ENCODE assay signal across 22 cellular contexts in genomic region chrX:13084611-13085010, GRCh38. TPM values are rescaled to one million over a fixed set of nuclear protein-coding genes. Genes with fewer than 3 reads are reported as not detected.
A peak's percentile ranks its signal among the peaks of the same experiment; 100 is the strongest.
DNase-seq lines count a peak whose midpoint lies in the region; ATAC-seq and TF ChIP-seq lines count a peak whose summit lies in the region.
"Had no signal": no experiment of that assay in that cellular context is flagged by ENCODE, and none has a peak within 500 bp of the region (broad histone marks: within the 10 kb centered on the region; RNA-seq: fewer than 3 reads in every experiment).

No MANE protein-coding gene starts in this region.

- intact Hi-C loops in upper lobe of right lung (cut with DNase I) (no loop called here), testis (cut with DNase I; ENCODE audit: low total_unique reads) (no loop called here)

- H3K27me3 ChIP-seq in DOHH2 (ENCODE audit: control insufficient read depth, low read length) (no peaks in the 10 kb centered on the region), upper lobe of right lung (no peaks in the 10 kb centered on the region), testis (no peaks in the 10 kb centered on the region)
- H3K27me3 ChIP-seq: gastrocnemius medialis, transverse colon had no signal

- H3K27ac ChIP-seq in DOHH2 (ENCODE audit: low read depth, low read length): peak overlapping the region; percentile 98
- no peak overlapping the region for H3K27ac ChIP-seq in upper lobe of right lung
- no peak overlapping the region for H3K27ac ChIP-seq in testis
- H3K27ac ChIP-seq: 22Rv1, C4-2B, coronary artery, gastrocnemius medialis, GM23248 had no signal

- H3F3A ChIP-seq in DOHH2 (ENCODE audit: control insufficient read depth, insufficient read depth): peaks cover 55% of the 10 kb centered on the region

- CTCF ChIA-PET in activated CD4-positive, alpha-beta memory T cell treated with anti-CD3 and anti-CD28 coated beads, Interleukin-2, amount 10 ng/mL, durations not matched to agents 7 days and 5 days (lab: Charles Lee): interaction anchor here (1.7 to 13.0 kb wide), 3 partner anchors 100 to 133 kb away, joined by 4 to 273 read pairs (median 210); partner anchors contain the start of gene TMSB4X

- DNase-seq in T-helper 1 cell: no peak
- no peak for DNase-seq in activated CD4-positive, alpha-beta memory T cell treated with anti-CD3 and anti-CD28 coated beads, Interleukin-2, amount 10 ng/mL, durations not matched to agents 7 days and 5 days
- no peak for DNase-seq in memory B cell (ENCODE audit: low spot score in 2 of 2)
- no peak for DNase-seq in HPDE6-E6E7 (ENCODE audit: extremely low spot score)
- DNase-seq in upper lobe of right lung: no peak
- DNase-seq in testis: no peak
- DNase-seq: activated CD4-positive, alpha-beta T cell treated with anti-CD3 and anti-CD28 coated beads for 1 hour; gastrocnemius medialis; GM23248; NCI-H146; NCI-H446; small intestine; transverse colon had no signal

- peaks cover 1% of the 10 kb centered on the region for H3K36me3 Mint-ChIP-seq in T-helper 1 cell treated with Interleukin-12 subunit alpha and Interleukin-12 subunit beta and Interleukin-4 antibody, amounts not matched to agents 30 μg/mL and 1 μg/mL, for 36 hours (ENCODE audit: low read depth)
- H3K36me3 Mint-ChIP-seq in activated CD4-positive, alpha-beta memory T cell treated with anti-CD3 and anti-CD28 coated beads, Interleukin-2, amount 10 ng/mL, durations not matched to agents 7 days and 5 days (ENCODE audit: low read depth): no peaks in the 10 kb centered on the region
- H3K36me3 Mint-ChIP-seq in memory B cell: no peaks in the 10 kb centered on the region

- no peak overlapping the region for H3K4me3 Mint-ChIP-seq in T-helper 1 cell treated with Interleukin-12 subunit alpha and Interleukin-12 subunit beta and Interleukin-4 antibody, amounts not matched to agents 30 μg/mL and 1 μg/mL, for 36 hours
- H3K4me3 Mint-ChIP-seq in activated CD4-positive, alpha-beta memory T cell treated with anti-CD3 and anti-CD28 coated beads, Interleukin-2, amount 10 ng/mL, durations not matched to agents 7 days and 5 days: no peak overlapping the region
- H3K4me3 Mint-ChIP-seq in memory B cell: no peak overlapping the region

- 42 to 54% methylated on average over 1 of the region's 1 CpG for WGBS in testis, 2 donors

- H4K20me1 ChIP-seq in DOHH2 (ENCODE audit: control insufficient read depth, insufficient read depth, low read depth, low read length): no peaks in the 10 kb centered on the region

- H3K9me2 ChIP-seq in DOHH2 (replicated peaks; ENCODE audit: control insufficient read depth, low read length): no peaks in the 10 kb centered on the region

- no peaks in the 10 kb centered on the region for H3K9me3 Mint-ChIP-seq in T-helper 1 cell treated with Interleukin-12 subunit alpha and Interleukin-12 subunit beta and Interleukin-4 antibody, amounts not matched to agents 30 μg/mL and 1 μg/mL, for 36 hours
- H3K9me3 Mint-ChIP-seq in activated CD4-positive, alpha-beta memory T cell treated with anti-CD3 and anti-CD28 coated beads, Interleukin-2, amount 10 ng/mL, durations not matched to agents 7 days and 5 days: no peaks in the 10 kb centered on the region
- no peaks in the 10 kb centered on the region for H3K9me3 Mint-ChIP-seq in memory B cell

- H3K27ac Mint-ChIP-seq in T-helper 1 cell treated with Interleukin-12 subunit alpha and Interleukin-12 subunit beta and Interleukin-4 antibody, amounts not matched to agents 30 μg/mL and 1 μg/mL, for 36 hours: peak overlapping the region; percentile 63
- H3K27ac Mint-ChIP-seq in activated CD4-positive, alpha-beta memory T cell treated with anti-CD3 and anti-CD28 coated beads, Interleukin-2, amount 10 ng/mL, durations not matched to agents 7 days and 5 days: peak overlapping the region; percentile 69
- H3K27ac Mint-ChIP-seq in memory B cell: peak overlapping the region; percentile 96

- H3K36me3 ChIP-seq in DOHH2 (ENCODE audit: control insufficient read depth, low read length) (no peaks in the 10 kb centered on the region; the same call in 1 of the 2 replicates), upper lobe of right lung (no peaks in the 10 kb centered on the region), testis (ENCODE audit: low read depth, missing control alignments) (no peaks in the 10 kb centered on the region)
- H3K36me3 ChIP-seq: gastrocnemius medialis, transverse colon had no signal

- peak overlapping the region; percentile 79 for H3K4me2 ChIP-seq in DOHH2 (ENCODE audit: low read length)

- H3K4me3 ChIP-seq in DOHH2 (ENCODE audit: low read length) (peak overlapping the region; percentile 64), upper lobe of right lung (no peak overlapping the region), testis (no peak overlapping the region)
- H3K4me3 ChIP-seq: coronary artery, gastrocnemius medialis, GM23248, transverse colon had no signal

- peaks cover 78% of the 10 kb centered on the region for H3K4me1 Mint-ChIP-seq in T-helper 1 cell treated with Interleukin-12 subunit alpha and Interleukin-12 subunit beta and Interleukin-4 antibody, amounts not matched to agents 30 μg/mL and 1 μg/mL, for 36 hours (ENCODE audit: low read depth)
- peaks cover 86% of the 10 kb centered on the region for H3K4me1 Mint-ChIP-seq in activated CD4-positive, alpha-beta memory T cell treated with anti-CD3 and anti-CD28 coated beads, Interleukin-2, amount 10 ng/mL, durations not matched to agents 7 days and 5 days
- peaks cover 38% of the 10 kb centered on the region for H3K4me1 Mint-ChIP-seq in memory B cell

- no peak for TF ChIP-seq POLR2A in testis (IDR thresholded peaks at IDR 0.05)

- H3K27me3 Mint-ChIP-seq in T-helper 1 cell treated with Interleukin-12 subunit alpha and Interleukin-12 subunit beta and Interleukin-4 antibody, amounts not matched to agents 30 μg/mL and 1 μg/mL, for 36 hours (ENCODE audit: low read depth): no peaks in the 10 kb centered on the region
- no peaks in the 10 kb centered on the region for H3K27me3 Mint-ChIP-seq in activated CD4-positive, alpha-beta memory T cell treated with anti-CD3 and anti-CD28 coated beads, Interleukin-2, amount 10 ng/mL, durations not matched to agents 7 days and 5 days
- no peaks in the 10 kb centered on the region for H3K27me3 Mint-ChIP-seq in memory B cell

- H3K9me3 ChIP-seq in DOHH2 (ENCODE audit: control insufficient read depth, insufficient read depth, low read length): no peaks in the 10 kb centered on the region
- no peaks in the 10 kb centered on the region for H3K9me3 ChIP-seq in upper lobe of right lung
- no peaks in the 10 kb centered on the region for H3K9me3 ChIP-seq in testis
- H3K9me3 ChIP-seq: gastrocnemius medialis, transverse colon had no signal

- 0 out of 2 replicates have a peak, but pooled peaks cover 3% of the 10 kb centered on the region for H3K79me2 ChIP-seq in DOHH2 (ENCODE audit: control insufficient read depth, low read length)

- ATAC-seq in memory B cell (ENCODE audit: low read depth) (no peak), upper lobe of right lung (no peak)
- ATAC-seq: gastrocnemius medialis, left lobe of liver, Right ventricle myocardium inferior had no signal

- H3K4me1 ChIP-seq in DOHH2 (ENCODE audit: control insufficient read depth, low read length) (peaks cover 96% of the 10 kb centered on the region), upper lobe of right lung (peaks cover 20% of the 10 kb centered on the region), testis (peaks cover 7% of the 10 kb centered on the region)
- H3K4me1 ChIP-seq: gastrocnemius medialis had no signal

- TF ChIP-seq CTCF in DOHH2 (IDR thresholded peaks at IDR 0.05; ENCODE audit: low read depth, low read length, poor library complexity, severe bottlenecking) (no peak), upper lobe of right lung (IDR thresholded peaks at IDR 0.05) (no peak), testis (IDR thresholded peaks at IDR 0.05) (no peak)

- POLR2A ChIA-PET in activated CD4-positive, alpha-beta memory T cell treated with anti-CD3 and anti-CD28 coated beads, Interleukin-2, amount 10 ng/mL, durations not matched to agents 7 days and 5 days (lab: Charles Lee): interaction anchor here (0.6 to 24.1 kb wide), 7 partner anchors 7 to 132 kb away, joined by 3 to 1502 read pairs (median 177); partner anchors contain the start of gene TMSB4X

RNA-seq across cellular contexts. Expression of gene FAM9C, which starts 40.2 kb away (rescaled TPM):
- not detected for total RNA-seq in activated CD4-positive, alpha-beta memory T cell treated with anti-CD3 and anti-CD28 coated beads, Interleukin-2, amount 10 ng/mL, durations not matched to agents 7 days and 5 days
- total RNA-seq in upper lobe of right lung (not detected), testis (1 to 10 TPM; 2.8 to 9.5 TPM)
- 4.7 TPM for polyA plus RNA-seq in testis (ENCODE audit: insufficient read depth, low read depth, low replicate concordance)
- total RNA-seq: Daoy, epithelial cell of proximal tubule, gastrocnemius medialis, GM23248, left lobe of liver had no signal
- polyA plus RNA-seq: GM23248, small intestine had no signal
